Comparison of ENCODE assay signal across 22 cellular contexts in genomic region chr6:166405416-166405815, GRCh38.
"Had no signal": no experiment of that assay in that cellular context is flagged by ENCODE, and none has a peak within 500 bp of the region (broad histone marks: within the 10 kb centered on the region; RNA-seq: fewer than 3 reads in every experiment).

No MANE protein-coding gene starts in this region.

- H3K4me1 Mint-ChIP-seq: neural crest cell had no signal

- H3K27me3 Mint-ChIP-seq: type B pancreatic cell had no signal

- H3K36me3 ChIP-seq: gastrocnemius medialis, prostate gland, right atrium auricular region, sigmoid colon, tibial artery had no signal

- H3K4me3 ChIP-seq: dorsolateral prefrontal cortex, gastrocnemius medialis, left lung, prostate gland, right atrium auricular region, sigmoid colon, testis, tibial artery had no signal

- H3K4me1 ChIP-seq: gastrocnemius medialis, left lung, prostate gland, right atrium auricular region, testis had no signal

- H3K27ac ChIP-seq: dorsolateral prefrontal cortex, epithelial cell of prostate, gastrocnemius medialis, left lung, prostate gland, right atrium auricular region, sigmoid colon, testis, tibial artery had no signal

- DNase-seq: effector CD4-positive, alpha-beta T cell; foreskin fibroblast; gastrocnemius medialis; head of caudate nucleus; left lung; mesendoderm; midbrain; naive thymus-derived CD4-positive, alpha-beta T cell; sigmoid colon; stimulated activated CD4-positive, alpha-beta T cell treated with anti-CD3 and anti-CD28 coated beads, Interleukin-2, amount 100 ng/mL, for 24 hours; stimulated activated CD4-positive, alpha-beta T cell treated with anti-CD3 and anti-CD28 coated beads, Interleukin-4, amount 100 ng/mL, for 24 hours; stimulated activated naive CD8-positive, alpha-beta T cell treated with anti-CD3 and anti-CD28 coated beads, Interleukin-15, Interleukin-2, amounts not matched to agents 100 U/mL and 50 U/mL, for 24 hours; substantia nigra; testis; tibial artery had no signal

- H3K9me3 Mint-ChIP-seq: naive thymus-derived CD4-positive, alpha-beta T cell; neural crest cell; stimulated activated effector memory CD8-positive, alpha-beta T cell treated with anti-CD3 and anti-CD28 coated beads, Interleukin-12 subunit alpha, Interleukin-12 subunit beta, amount 100 ng/mL, for 72 hours; type B pancreatic cell had no signal

- H3K9me3 ChIP-seq: gastrocnemius medialis, left lung, prostate gland, right atrium auricular region, sigmoid colon, testis, tibial artery had no signal

- H3K4me3 Mint-ChIP-seq: naive thymus-derived CD4-positive, alpha-beta T cell; neural crest cell; stimulated activated effector memory CD8-positive, alpha-beta T cell treated with anti-CD3 and anti-CD28 coated beads, Interleukin-12 subunit alpha, Interleukin-12 subunit beta, amount 100 ng/mL, for 72 hours; type B pancreatic cell had no signal

- H3K27ac Mint-ChIP-seq: stimulated activated effector memory CD8-positive, alpha-beta T cell treated with anti-CD3 and anti-CD28 coated beads, Interleukin-12 subunit alpha, Interleukin-12 subunit beta, amount 100 ng/mL, for 72 hours; type B pancreatic cell had no signal

- H3K27me3 ChIP-seq: dorsolateral prefrontal cortex, left lung, right atrium auricular region, testis had no signal

- H3K36me3 Mint-ChIP-seq: naive thymus-derived CD4-positive, alpha-beta T cell; stimulated activated effector memory CD8-positive, alpha-beta T cell treated with anti-CD3 and anti-CD28 coated beads, Interleukin-12 subunit alpha, Interleukin-12 subunit beta, amount 100 ng/mL, for 72 hours had no signal
